In the genomic region with DNA sequence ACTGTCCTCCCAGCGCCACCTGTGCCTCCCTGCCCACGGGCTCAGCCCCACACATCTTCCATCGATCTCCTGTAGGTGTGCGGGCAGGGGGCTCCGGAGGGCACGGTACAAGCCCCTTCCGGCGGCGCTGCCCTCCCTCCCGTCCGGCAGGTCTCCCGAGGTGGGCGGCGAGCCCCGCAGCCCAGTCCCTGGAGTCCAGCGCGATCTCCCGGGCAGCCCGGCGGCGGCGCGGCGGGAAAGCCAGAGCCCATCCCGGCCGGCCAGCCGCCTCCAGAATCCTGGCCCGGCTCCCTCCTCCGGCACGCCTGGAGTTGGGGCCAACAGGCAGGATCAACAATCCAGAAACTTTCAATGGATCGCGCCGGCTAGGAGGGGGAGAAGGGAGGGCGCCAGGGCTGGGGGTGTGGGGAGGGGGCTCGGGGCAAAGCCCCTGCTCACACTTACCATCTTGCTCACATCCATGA, we compare ENCODE assay signal across 8 cellular contexts.
A peak's percentile ranks its signal among the peaks of the same experiment; 100 is the strongest.
DNase-seq lines count a peak whose midpoint lies in the region; ATAC-seq and TF ChIP-seq lines count a peak whose summit lies in the region.

No MANE protein-coding gene starts in this region.

- H3K27ac ChIP-seq in ACC112 (ENCODE audit: low read depth, low read length) (no peak overlapping the region), WERI-Rb-1 (peak overlapping the region; percentile 96)

- H3K4me3 ChIP-seq in ACC112 (ENCODE audit: low read depth, low read length): peak overlapping the region; percentile 88
- peak overlapping the region; percentile 70 for H3K4me3 ChIP-seq in WERI-Rb-1 (ENCODE audit: low read depth, low read length)
- H3K4me3 ChIP-seq in fibroblast of the aortic adventitia (ENCODE audit: low read depth, low read length): peak overlapping the region; percentile 68

- H3K4me3 Mint-ChIP-seq in natural killer cell: peak overlapping the region; percentile 49

- intact Hi-C loops in natural killer cell (cut with micrococcal nuclease): no loop called here

- H3K36me3 ChIP-seq in ACC112 (ENCODE audit: insufficient read depth, low read length) (no peaks in the 10 kb centered on the region), WERI-Rb-1 (no peaks in the 10 kb centered on the region; the same call in 1 of the 2 replicates)

- H3K4me1 Mint-ChIP-seq in natural killer cell: peaks cover 0 to 35% of the 10 kb centered on the region in 2 donors

- H3K9me3 Mint-ChIP-seq in natural killer cell: no peaks in the 10 kb centered on the region

- H3K79me2 ChIP-seq in ACC112 (ENCODE audit: control insufficient read depth, insufficient read depth, low read length, unreplicated experiment): no peaks in the 10 kb centered on the region

- H3K27me3 Mint-ChIP-seq in natural killer cell (ENCODE audit: low read depth in 2 of 2): no peaks in the 10 kb centered on the region

- peaks cover 7% of the 10 kb centered on the region for H3K9me3 ChIP-seq in WERI-Rb-1 (ENCODE audit: severe bottlenecking)

- peak in 1 of 3 donors; percentile 14 for ATAC-seq in natural killer cell
- no peak for ATAC-seq in GM18519 (IDR thresholded peaks at IDR 0.05; ENCODE audit: low FRiP score, unreplicated experiment)
- no peak for ATAC-seq in GM21515 (IDR thresholded peaks at IDR 0.05; ENCODE audit: unreplicated experiment)

- H3K27me3 ChIP-seq in ACC112 (ENCODE audit: insufficient read depth, low read length): no peaks in the 10 kb centered on the region
- no peaks in the 10 kb centered on the region for H3K27me3 ChIP-seq in WERI-Rb-1 (ENCODE audit: insufficient read depth, low read depth, severe bottlenecking)

- H3K27ac Mint-ChIP-seq in natural killer cell: peak overlapping the region in 1 of 2 donors; percentile 86

- in situ Hi-C loops in GM13977 (cut with MboI; ENCODE audit: low pct_unique_long_range_greater_than_20kb, low sequenced_read_pairs, unreplicated experiment): no loop called here

- no peaks in the 10 kb centered on the region for H3K36me3 Mint-ChIP-seq in natural killer cell

- DNase-seq in GM13977 (ENCODE audit: low spot score) (peak; percentile 38), WERI-Rb-1 (peak; percentile 51), fibroblast of the aortic adventitia (ENCODE audit: low read depth) (peak; percentile 30), natural killer cell (no peak), SIG-M5 treated with dmso at 0.1 percent for 504 hours (lab: John Stamatoyannopoulos, UW; ENCODE audit: unreplicated experiment) (no peak)

- TF ChIP-seq CTCF in GM13977 (IDR thresholded peaks at IDR 0.05; ENCODE audit: extremely low read depth, insufficient read depth, missing control alignments): no peak
- no peak for TF ChIP-seq CTCF in WERI-Rb-1 (IDR thresholded peaks at IDR 0.05; ENCODE audit: low read depth, low read length)
- no peak for TF ChIP-seq CTCF in fibroblast of the aortic adventitia (IDR thresholded peaks at IDR 0.05; ENCODE audit: insufficient read depth, low read length)
- TF ChIP-seq CTCF in natural killer cell (IDR thresholded peaks at IDR 0.05): no peak

- peak overlapping the region; percentile 40 for H2AFZ ChIP-seq in ACC112 (ENCODE audit: low read length, unreplicated experiment)

- H3K4me1 ChIP-seq in ACC112 (ENCODE audit: control insufficient read depth, insufficient read depth, low read length, unreplicated experiment): no peaks in the 10 kb centered on the region

Comparison
In these comparisons a context has a peak if more than half of its experiments do, and no peak if none do; other contexts are left out.
1. DNase-seq: peak in GM13977 (single experiment), WERI-Rb-1 (single experiment) and fibroblast of the aortic adventitia (single experiment); none in natural killer cell (single experiment) and SIG-M5 treated with dmso at 0.1 percent for 504 hours (single experiment).
2. Peak in every context shown above with its lines, with median percentiles within 50 percentile points of each other: H3K4me3 ChIP-seq.